Comparison of ENCODE assay signal across 1 cellular context in the genomic region with DNA sequence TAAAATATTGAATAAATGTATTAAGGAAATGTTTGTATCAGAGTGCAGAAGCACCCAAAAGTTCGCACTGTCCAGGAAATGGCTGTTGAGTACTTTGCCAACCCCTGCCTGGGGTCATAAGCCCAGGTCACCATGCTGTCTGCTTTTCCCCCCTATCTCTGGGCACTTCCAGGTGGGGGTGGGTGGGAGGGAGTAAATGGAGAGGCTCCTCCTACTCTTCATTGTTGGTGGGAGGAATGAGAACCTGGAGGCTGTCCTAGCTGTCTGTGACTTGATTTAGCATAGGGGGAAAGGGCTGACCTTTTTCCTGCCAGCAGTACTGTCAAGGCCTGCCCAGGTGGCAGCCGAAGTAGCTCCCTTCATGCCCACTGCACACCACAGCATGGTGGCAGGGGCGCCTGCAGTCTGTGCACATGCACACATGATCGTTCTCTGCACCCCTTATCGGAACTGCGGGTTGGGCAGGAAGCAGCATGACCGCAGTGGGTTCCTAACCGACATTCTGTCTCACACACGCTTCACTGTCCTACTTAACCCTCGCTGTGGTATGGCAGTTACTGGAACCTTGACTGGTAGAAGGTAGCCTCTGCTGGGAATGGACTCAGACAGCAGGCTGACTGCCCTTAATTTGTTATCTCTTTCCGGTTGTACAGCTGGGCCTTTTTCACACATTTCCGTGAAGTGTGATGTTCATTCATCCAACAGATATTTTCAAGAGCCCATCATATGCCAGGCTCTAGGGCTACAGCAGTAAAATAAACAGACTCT.
TF ChIP-seq lines count a peak whose summit lies in the region.

No MANE protein-coding gene starts in this region.

TF ChIP-seq in K562, 482 proteins besides CTCF, POLR2A, EP300 and RAD21 (continued from another document and continues in another):
- TF ChIP-seq, protein P1, sequence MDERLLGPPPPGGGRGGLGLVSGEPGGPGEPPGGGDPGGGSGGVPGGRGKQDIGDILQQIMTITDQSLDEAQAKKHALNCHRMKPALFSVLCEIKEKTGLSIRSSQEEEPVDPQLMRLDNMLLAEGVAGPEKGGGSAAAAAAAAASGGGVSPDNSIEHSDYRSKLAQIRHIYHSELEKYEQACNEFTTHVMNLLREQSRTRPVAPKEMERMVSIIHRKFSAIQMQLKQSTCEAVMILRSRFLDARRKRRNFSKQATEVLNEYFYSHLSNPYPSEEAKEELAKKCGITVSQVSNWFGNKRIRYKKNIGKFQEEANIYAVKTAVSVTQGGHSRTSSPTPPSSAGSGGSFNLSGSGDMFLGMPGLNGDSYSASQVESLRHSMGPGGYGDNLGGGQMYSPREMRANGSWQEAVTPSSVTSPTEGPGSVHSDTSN (CRISPR knock-in tag; IDR thresholded peaks at IDR 0.05; ENCODE audit: low read depth): no peak
- TF ChIP-seq, protein P1 (tag; conservative IDR thresholded peaks at IDR 0.05; ENCODE audit: low read depth): no peak; the same call in 1 of the 2 replicates
- TF ChIP-seq, protein P2, sequence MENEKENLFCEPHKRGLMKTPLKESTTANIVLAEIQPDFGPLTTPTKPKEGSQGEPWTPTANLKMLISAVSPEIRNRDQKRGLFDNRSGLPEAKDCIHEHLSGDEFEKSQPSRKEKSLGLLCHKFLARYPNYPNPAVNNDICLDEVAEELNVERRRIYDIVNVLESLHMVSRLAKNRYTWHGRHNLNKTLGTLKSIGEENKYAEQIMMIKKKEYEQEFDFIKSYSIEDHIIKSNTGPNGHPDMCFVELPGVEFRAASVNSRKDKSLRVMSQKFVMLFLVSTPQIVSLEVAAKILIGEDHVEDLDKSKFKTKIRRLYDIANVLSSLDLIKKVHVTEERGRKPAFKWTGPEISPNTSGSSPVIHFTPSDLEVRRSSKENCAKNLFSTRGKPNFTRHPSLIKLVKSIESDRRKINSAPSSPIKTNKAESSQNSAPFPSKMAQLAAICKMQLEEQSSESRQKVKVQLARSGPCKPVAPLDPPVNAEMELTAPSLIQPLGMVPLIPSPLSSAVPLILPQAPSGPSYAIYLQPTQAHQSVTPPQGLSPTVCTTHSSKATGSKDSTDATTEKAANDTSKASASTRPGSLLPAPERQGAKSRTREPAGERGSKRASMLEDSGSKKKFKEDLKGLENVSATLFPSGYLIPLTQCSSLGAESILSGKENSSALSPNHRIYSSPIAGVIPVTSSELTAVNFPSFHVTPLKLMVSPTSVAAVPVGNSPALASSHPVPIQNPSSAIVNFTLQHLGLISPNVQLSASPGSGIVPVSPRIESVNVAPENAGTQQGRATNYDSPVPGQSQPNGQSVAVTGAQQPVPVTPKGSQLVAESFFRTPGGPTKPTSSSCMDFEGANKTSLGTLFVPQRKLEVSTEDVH (IDR thresholded peaks at IDR 0.05; ENCODE audit: low read depth, partially characterized antibody): no peak
- TF ChIP-seq, protein P3, sequence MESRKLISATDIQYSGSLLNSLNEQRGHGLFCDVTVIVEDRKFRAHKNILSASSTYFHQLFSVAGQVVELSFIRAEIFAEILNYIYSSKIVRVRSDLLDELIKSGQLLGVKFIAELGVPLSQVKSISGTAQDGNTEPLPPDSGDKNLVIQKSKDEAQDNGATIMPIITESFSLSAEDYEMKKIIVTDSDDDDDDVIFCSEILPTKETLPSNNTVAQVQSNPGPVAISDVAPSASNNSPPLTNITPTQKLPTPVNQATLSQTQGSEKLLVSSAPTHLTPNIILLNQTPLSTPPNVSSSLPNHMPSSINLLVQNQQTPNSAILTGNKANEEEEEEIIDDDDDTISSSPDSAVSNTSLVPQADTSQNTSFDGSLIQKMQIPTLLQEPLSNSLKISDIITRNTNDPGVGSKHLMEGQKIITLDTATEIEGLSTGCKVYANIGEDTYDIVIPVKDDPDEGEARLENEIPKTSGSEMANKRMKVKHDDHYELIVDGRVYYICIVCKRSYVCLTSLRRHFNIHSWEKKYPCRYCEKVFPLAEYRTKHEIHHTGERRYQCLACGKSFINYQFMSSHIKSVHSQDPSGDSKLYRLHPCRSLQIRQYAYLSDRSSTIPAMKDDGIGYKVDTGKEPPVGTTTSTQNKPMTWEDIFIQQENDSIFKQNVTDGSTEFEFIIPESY (CRISPR knock-in tag; IDR thresholded peaks at IDR 0.05): 0 out of 2 replicates have a peak, but pooled peaks have one; percentile 19
- TF ChIP-seq, protein P4, sequence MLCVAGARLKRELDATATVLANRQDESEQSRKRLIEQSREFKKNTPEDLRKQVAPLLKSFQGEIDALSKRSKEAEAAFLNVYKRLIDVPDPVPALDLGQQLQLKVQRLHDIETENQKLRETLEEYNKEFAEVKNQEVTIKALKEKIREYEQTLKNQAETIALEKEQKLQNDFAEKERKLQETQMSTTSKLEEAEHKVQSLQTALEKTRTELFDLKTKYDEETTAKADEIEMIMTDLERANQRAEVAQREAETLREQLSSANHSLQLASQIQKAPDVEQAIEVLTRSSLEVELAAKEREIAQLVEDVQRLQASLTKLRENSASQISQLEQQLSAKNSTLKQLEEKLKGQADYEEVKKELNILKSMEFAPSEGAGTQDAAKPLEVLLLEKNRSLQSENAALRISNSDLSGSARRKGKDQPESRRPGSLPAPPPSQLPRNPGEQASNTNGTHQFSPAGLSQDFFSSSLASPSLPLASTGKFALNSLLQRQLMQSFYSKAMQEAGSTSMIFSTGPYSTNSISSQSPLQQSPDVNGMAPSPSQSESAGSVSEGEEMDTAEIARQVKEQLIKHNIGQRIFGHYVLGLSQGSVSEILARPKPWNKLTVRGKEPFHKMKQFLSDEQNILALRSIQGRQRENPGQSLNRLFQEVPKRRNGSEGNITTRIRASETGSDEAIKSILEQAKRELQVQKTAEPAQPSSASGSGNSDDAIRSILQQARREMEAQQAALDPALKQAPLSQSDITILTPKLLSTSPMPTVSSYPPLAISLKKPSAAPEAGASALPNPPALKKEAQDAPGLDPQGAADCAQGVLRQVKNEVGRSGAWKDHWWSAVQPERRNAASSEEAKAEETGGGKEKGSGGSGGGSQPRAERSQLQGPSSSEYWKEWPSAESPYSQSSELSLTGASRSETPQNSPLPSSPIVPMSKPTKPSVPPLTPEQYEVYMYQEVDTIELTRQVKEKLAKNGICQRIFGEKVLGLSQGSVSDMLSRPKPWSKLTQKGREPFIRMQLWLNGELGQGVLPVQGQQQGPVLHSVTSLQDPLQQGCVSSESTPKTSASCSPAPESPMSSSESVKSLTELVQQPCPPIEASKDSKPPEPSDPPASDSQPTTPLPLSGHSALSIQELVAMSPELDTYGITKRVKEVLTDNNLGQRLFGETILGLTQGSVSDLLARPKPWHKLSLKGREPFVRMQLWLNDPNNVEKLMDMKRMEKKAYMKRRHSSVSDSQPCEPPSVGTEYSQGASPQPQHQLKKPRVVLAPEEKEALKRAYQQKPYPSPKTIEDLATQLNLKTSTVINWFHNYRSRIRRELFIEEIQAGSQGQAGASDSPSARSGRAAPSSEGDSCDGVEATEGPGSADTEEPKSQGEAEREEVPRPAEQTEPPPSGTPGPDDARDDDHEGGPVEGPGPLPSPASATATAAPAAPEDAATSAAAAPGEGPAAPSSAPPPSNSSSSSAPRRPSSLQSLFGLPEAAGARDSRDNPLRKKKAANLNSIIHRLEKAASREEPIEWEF (CRISPR knock-in tag; IDR thresholded peaks at IDR 0.05): 0 out of 2 replicates have a peak, but pooled peaks have one; percentile 21
- TF ChIP-seq KAT2B (IDR thresholded peaks at IDR 0.05; ENCODE audit: low read depth, low read length) (no peak), ZNF668 (CRISPR knock-in tag; IDR thresholded peaks at IDR 0.05) (no peak), ETV1 (tag; conservative IDR thresholded peaks at IDR 0.05; ENCODE audit: low read depth) (peak; percentile 97), SRSF7 (optimal IDR thresholded peaks at IDR 0.05; ENCODE audit: low read depth, low read length) (no peak), MAFK (IDR thresholded peaks at IDR 0.05; ENCODE audit: low read length) (no peak), KLF6 (CRISPR knock-in tag; IDR thresholded peaks at IDR 0.05; ENCODE audit: borderline replicate concordance) (peak; percentile 76; the same call in 1 of the 2 replicates), EWSR1 (IDR thresholded peaks at IDR 0.05; ENCODE audit: borderline replicate concordance, low read depth, partially characterized antibody) (no peak), SMAD4 (CRISPR knock-in tag; conservative IDR thresholded peaks at IDR 0.05) (peak; percentile 94), TCF7 (IDR thresholded peaks at IDR 0.05; ENCODE audit: borderline replicate concordance) (no peak), KLF10 (CRISPR knock-in tag; IDR thresholded peaks at IDR 0.05) (no peak), ELF2 (CRISPR knock-in tag; IDR thresholded peaks at IDR 0.05) (0 out of 2 replicates have a peak, but pooled peaks have one; percentile 47), RFX7 (CRISPR knock-in tag; IDR thresholded peaks at IDR 0.05) (no peak), HMG20A (CRISPR knock-in tag; conservative IDR thresholded peaks at IDR 0.05) (no peak), MYC (IDR thresholded peaks at IDR 0.05; ENCODE audit: low read depth, low read length) (peak; percentile 85), MYC (CRISPR knock-in tag; IDR thresholded peaks at IDR 0.05; ENCODE audit: borderline replicate concordance, low read depth) (no peak), BRF1 (IDR thresholded peaks at IDR 0.05; ENCODE audit: borderline replicate concordance, extremely low read depth, insufficient read length) (no peak)
- TF ChIP-seq, protein P5, sequence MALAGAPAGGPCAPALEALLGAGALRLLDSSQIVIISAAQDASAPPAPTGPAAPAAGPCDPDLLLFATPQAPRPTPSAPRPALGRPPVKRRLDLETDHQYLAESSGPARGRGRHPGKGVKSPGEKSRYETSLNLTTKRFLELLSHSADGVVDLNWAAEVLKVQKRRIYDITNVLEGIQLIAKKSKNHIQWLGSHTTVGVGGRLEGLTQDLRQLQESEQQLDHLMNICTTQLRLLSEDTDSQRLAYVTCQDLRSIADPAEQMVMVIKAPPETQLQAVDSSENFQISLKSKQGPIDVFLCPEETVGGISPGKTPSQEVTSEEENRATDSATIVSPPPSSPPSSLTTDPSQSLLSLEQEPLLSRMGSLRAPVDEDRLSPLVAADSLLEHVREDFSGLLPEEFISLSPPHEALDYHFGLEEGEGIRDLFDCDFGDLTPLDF (CRISPR knock-in tag; IDR thresholded peaks at IDR 0.05): no peak
- TF ChIP-seq, protein P6, sequence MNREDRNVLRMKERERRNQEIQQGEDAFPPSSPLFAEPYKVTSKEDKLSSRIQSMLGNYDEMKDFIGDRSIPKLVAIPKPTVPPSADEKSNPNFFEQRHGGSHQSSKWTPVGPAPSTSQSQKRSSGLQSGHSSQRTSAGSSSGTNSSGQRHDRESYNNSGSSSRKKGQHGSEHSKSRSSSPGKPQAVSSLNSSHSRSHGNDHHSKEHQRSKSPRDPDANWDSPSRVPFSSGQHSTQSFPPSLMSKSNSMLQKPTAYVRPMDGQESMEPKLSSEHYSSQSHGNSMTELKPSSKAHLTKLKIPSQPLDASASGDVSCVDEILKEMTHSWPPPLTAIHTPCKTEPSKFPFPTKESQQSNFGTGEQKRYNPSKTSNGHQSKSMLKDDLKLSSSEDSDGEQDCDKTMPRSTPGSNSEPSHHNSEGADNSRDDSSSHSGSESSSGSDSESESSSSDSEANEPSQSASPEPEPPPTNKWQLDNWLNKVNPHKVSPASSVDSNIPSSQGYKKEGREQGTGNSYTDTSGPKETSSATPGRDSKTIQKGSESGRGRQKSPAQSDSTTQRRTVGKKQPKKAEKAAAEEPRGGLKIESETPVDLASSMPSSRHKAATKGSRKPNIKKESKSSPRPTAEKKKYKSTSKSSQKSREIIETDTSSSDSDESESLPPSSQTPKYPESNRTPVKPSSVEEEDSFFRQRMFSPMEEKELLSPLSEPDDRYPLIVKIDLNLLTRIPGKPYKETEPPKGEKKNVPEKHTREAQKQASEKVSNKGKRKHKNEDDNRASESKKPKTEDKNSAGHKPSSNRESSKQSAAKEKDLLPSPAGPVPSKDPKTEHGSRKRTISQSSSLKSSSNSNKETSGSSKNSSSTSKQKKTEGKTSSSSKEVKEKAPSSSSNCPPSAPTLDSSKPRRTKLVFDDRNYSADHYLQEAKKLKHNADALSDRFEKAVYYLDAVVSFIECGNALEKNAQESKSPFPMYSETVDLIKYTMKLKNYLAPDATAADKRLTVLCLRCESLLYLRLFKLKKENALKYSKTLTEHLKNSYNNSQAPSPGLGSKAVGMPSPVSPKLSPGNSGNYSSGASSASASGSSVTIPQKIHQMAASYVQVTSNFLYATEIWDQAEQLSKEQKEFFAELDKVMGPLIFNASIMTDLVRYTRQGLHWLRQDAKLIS (CRISPR knock-in tag; IDR thresholded peaks at IDR 0.05): no peak
- TF ChIP-seq, protein P7, sequence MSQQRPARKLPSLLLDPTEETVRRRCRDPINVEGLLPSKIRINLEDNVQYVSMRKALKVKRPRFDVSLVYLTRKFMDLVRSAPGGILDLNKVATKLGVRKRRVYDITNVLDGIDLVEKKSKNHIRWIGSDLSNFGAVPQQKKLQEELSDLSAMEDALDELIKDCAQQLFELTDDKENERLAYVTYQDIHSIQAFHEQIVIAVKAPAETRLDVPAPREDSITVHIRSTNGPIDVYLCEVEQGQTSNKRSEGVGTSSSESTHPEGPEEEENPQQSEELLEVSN (IDR thresholded peaks at IDR 0.05; ENCODE audit: borderline replicate concordance in 1 of 2, extremely low read depth in 1 of 2, insufficient read depth in 1 of 2, insufficient read length in 1 of 2, low read depth in 1 of 2, low read length in 1 of 2, poor library complexity in 1 of 2, severe bottlenecking in 1 of 2): peak; percentile 41 to 44
- TF ChIP-seq, protein P8, sequence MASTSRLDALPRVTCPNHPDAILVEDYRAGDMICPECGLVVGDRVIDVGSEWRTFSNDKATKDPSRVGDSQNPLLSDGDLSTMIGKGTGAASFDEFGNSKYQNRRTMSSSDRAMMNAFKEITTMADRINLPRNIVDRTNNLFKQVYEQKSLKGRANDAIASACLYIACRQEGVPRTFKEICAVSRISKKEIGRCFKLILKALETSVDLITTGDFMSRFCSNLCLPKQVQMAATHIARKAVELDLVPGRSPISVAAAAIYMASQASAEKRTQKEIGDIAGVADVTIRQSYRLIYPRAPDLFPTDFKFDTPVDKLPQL (IDR thresholded peaks at IDR 0.05; ENCODE audit: extremely low read depth, insufficient read length): no peak
- TF ChIP-seq, protein P9, sequence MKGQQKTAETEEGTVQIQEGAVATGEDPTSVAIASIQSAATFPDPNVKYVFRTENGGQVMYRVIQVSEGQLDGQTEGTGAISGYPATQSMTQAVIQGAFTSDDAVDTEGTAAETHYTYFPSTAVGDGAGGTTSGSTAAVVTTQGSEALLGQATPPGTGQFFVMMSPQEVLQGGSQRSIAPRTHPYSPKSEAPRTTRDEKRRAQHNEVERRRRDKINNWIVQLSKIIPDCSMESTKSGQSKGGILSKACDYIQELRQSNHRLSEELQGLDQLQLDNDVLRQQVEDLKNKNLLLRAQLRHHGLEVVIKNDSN (CRISPR knock-in tag; IDR thresholded peaks at IDR 0.05): peak; percentile 71
